Comparison of ENCODE assay signal across 3 cellular contexts in the genomic region with DNA sequence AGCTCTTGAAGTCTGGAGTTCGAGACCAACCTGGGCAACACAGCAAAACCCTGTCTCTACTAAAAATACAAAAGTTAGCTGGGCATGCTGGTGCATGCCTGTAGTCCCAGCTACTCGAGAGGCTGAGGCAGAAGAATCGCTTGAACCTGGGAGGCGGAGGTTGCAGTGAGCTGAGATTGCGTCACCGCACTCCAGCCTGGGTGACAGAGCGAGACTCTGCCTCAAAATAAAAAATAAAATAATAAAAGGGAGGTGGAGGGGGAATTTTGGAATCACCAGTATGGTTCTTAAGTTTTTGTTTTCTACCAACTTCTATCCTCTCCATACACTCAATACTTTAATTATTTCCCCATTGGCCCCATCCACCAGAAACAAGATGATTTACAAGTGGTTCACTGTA.
TF ChIP-seq lines count a peak whose summit lies in the region.
"Not testable (repeated sequence)": the region's sequence is repeated elsewhere in the genome, so short reads cannot be mapped to it uniquely, and the experiment has no call there.

No MANE protein-coding gene starts in this region.

TF ChIP-seq in Ishikawa, 13 proteins besides CTCF, POLR2A, EP300 and RAD21:
- TF ChIP-seq CEBPB (IDR thresholded peaks at IDR 0.05), result peak; percentile 46; the same call in 1 of the 2 replicates

TF ChIP-seq in K562, 482 proteins besides CTCF, POLR2A, EP300 and RAD21:
- TF ChIP-seq, protein P1, sequence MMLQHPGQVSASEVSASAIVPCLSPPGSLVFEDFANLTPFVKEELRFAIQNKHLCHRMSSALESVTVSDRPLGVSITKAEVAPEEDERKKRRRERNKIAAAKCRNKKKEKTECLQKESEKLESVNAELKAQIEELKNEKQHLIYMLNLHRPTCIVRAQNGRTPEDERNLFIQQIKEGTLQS (IDR thresholded peaks at IDR 0.05), result peak; percentile 68
- TF ChIP-seq, protein P1 (CRISPR knock-in tag; conservative IDR thresholded peaks at IDR 0.05), result not testable (repeated sequence)
- not testable (repeated sequence) for TF ChIP-seq CEBPG (CRISPR knock-in tag; IDR thresholded peaks at IDR 0.05)
- peak; percentile 45 to 72; a peak in 2 of 4 replicates for TF ChIP-seq CEBPG (tag; conservative IDR thresholded peaks at IDR 0.05 in 1 of 2, IDR thresholded peaks at IDR 0.05 in 1 of 2)
- peak; percentile 71 for TF ChIP-seq CEBPB (tag; IDR thresholded peaks at IDR 0.05)

TF ChIP-seq in H1, 55 proteins besides CTCF, POLR2A, EP300 and RAD21:
- TF ChIP-seq, protein P1 (IDR thresholded peaks at IDR 0.05; ENCODE audit: insufficient read depth, low read depth, low read length), result 0 out of 2 replicates have a peak, but pooled peaks have one; percentile 20
- TF ChIP-seq CEBPB (IDR thresholded peaks at IDR 0.05; ENCODE audit: low read depth, low read length), result peak; percentile 57
